18 cellular contexts compared by ENCODE assay signal in genomic region chr22:20235453-20235991, GRCh38.
"Had no signal": no experiment of that assay in that cellular context is flagged by ENCODE, and none has a peak within 500 bp of the region (broad histone marks: within the 10 kb centered on the region; RNA-seq: fewer than 3 reads in every experiment).

No MANE protein-coding gene starts in this region.

- H3K36me3 Mint-ChIP-seq: memory B cell, natural killer cell had no signal

- H3K27me3 ChIP-seq: cardiac muscle cell, heart left ventricle, left lung, pancreas had no signal

- H3K36me3 ChIP-seq: cardiac muscle cell, heart left ventricle, left lung, pancreas, thoracic aorta had no signal

- H3K4me1 Mint-ChIP-seq: memory B cell had no signal

- H3K9me3 ChIP-seq: heart left ventricle, left lung, pancreas, thoracic aorta had no signal

- H3K27me3 Mint-ChIP-seq: activated naive CD8-positive, alpha-beta T cell treated with anti-CD3 and anti-CD28 coated beads, Interleukin-2, amount 50 U/mL, for 24 hours; stimulated activated naive CD8-positive, alpha-beta T cell treated with anti-CD3 and anti-CD28 coated beads, Interleukin-15, amount 100 ng/mL, for 72 hours had no signal

- FAIRE-seq: astrocyte, islet of Langerhans, pancreas had no signal

- DNase-seq: activated CD8-positive, alpha-beta memory T cell treated with anti-CD3 and anti-CD28 coated beads, Interleukin-2, amount 50 U/mL, for 48 hours; activated CD8-positive, alpha-beta T cell treated with anti-CD3 and anti-CD28 coated beads, Interleukin-2, amount 10 ng/mL, durations not matched to agents 7 days and 5 days; activated naive CD4-positive, alpha-beta T cell; activated naive CD8-positive, alpha-beta T cell treated with anti-CD3 and anti-CD28 coated beads, Interleukin-2, amount 50 U/mL, for 24 hours; effector CD4-positive, alpha-beta T cell; foreskin melanocyte; heart left ventricle; left lung; natural killer cell; pancreas; stimulated activated CD4-positive, alpha-beta T cell treated with anti-CD3 and anti-CD28 coated beads, Interleukin-4, amount 100 ng/mL, for 24 hours; stimulated activated naive CD8-positive, alpha-beta T cell treated with anti-CD3 and anti-CD28 coated beads, Interleukin-15, amount 100 ng/mL, for 72 hours had no signal

- H3K9me3 Mint-ChIP-seq: activated naive CD8-positive, alpha-beta T cell treated with anti-CD3 and anti-CD28 coated beads, Interleukin-2, amount 50 U/mL, for 24 hours; memory B cell; natural killer cell; stimulated activated naive CD8-positive, alpha-beta T cell treated with anti-CD3 and anti-CD28 coated beads, Interleukin-15, amount 100 ng/mL, for 72 hours had no signal

- H3K27ac Mint-ChIP-seq: activated CD8-positive, alpha-beta T cell treated with anti-CD3 and anti-CD28 coated beads, Interleukin-2, amount 10 ng/mL, durations not matched to agents 7 days and 5 days; activated naive CD8-positive, alpha-beta T cell treated with anti-CD3 and anti-CD28 coated beads, Interleukin-2, amount 50 U/mL, for 24 hours; memory B cell; natural killer cell had no signal

- ATAC-seq: activated CD8-positive, alpha-beta T cell treated with anti-CD3 and anti-CD28 coated beads, Interleukin-2, amount 10 ng/mL, durations not matched to agents 7 days and 5 days; activated naive CD8-positive, alpha-beta T cell treated with anti-CD3 and anti-CD28 coated beads, Interleukin-2, amount 50 U/mL, for 24 hours; heart left ventricle; left lung; natural killer cell; pancreas; stimulated activated naive CD8-positive, alpha-beta T cell treated with anti-CD3 and anti-CD28 coated beads, Interleukin-15, amount 100 ng/mL, for 72 hours had no signal

- H3K4me3 ChIP-seq: cardiac muscle cell, coronary artery, heart left ventricle, left lung, pancreas, thoracic aorta had no signal

- H3K27ac ChIP-seq: cardiac muscle cell, coronary artery, heart left ventricle, left lung, thoracic aorta had no signal

- H3K4me3 Mint-ChIP-seq: activated CD8-positive, alpha-beta T cell treated with anti-CD3 and anti-CD28 coated beads, Interleukin-2, amount 10 ng/mL, durations not matched to agents 7 days and 5 days; activated naive CD8-positive, alpha-beta T cell treated with anti-CD3 and anti-CD28 coated beads, Interleukin-2, amount 50 U/mL, for 24 hours; memory B cell; natural killer cell; stimulated activated naive CD8-positive, alpha-beta T cell treated with anti-CD3 and anti-CD28 coated beads, Interleukin-15, amount 100 ng/mL, for 72 hours had no signal
